Comparison of ENCODE assay signal across 18 cellular contexts in the genomic region with DNA sequence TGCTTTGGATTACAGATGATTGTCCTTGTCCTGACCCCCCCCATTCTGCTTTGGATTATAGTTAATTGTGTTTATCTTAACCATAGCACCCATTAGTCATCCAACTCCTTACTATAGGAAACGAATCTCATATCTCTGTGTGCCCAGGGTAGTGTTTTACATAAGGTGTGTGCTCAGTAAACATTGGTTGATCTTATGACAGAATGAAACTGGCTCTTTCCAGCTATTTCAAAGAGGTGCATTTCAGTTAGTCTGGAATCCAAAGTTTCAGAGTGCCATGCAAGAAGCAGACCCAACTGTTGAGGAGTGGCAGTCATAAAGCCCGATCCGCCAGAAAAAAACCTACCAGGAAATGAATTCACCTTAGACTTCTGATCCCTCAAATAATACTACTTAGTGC. TPM values are rescaled to one million over a fixed set of nuclear protein-coding genes. Genes with fewer than 3 reads are reported as not detected.
"Had no signal": no experiment of that assay in that cellular context is flagged by ENCODE, and none has a peak within 500 bp of the region (broad histone marks: within the 10 kb centered on the region; RNA-seq: fewer than 3 reads in every experiment).

No MANE protein-coding gene starts in this region.

- H3K27me3 ChIP-seq: brain microvascular endothelial cell, uterus had no signal

- H3K27ac ChIP-seq: brain microvascular endothelial cell, neural progenitor cell, parathyroid adenoma, thoracic aorta, uterus had no signal

- H3K9ac ChIP-seq: neural progenitor cell, parathyroid adenoma had no signal

- H3K27ac Mint-ChIP-seq: activated CD8-positive, alpha-beta memory T cell treated with anti-CD3 and anti-CD28 coated beads, Interleukin-2, amount 10 ng/mL, durations not matched to agents 7 days and 5 days; activated naive CD4-positive, alpha-beta T cell treated with anti-CD3 and anti-CD28 coated beads, Interleukin-2, amount 50 U/mL, for 72 hours; activated T-cell treated with anti-CD3 and anti-CD28 coated beads, Interleukin-2, amount 50 U/mL, for 24 hours; neural progenitor cell; stimulated activated naive CD8-positive, alpha-beta T cell treated with anti-CD3 and anti-CD28 coated beads, Interleukin-15, amount 100 ng/mL, for 72 hours; T-helper 2 cell treated with Interferon-gamma antibody and Interleukin-4, amounts not matched to agents 5 μg/mL and 100 μg/mL, for 36 hours had no signal

- H3K9me3 ChIP-seq: thoracic aorta, uterus had no signal

- DNase-seq: activated CD4-positive, alpha-beta T cell treated with anti-CD3 and anti-CD28 coated beads, Interleukin-2, amount 50 U/mL, for 48 hours; activated CD4-positive, CD25-positive, alpha-beta regulatory T cell treated with anti-CD3 and anti-CD28 coated beads, Interleukin-2, amount 50 U/mL, for 72 hours; activated CD8-positive, alpha-beta memory T cell treated with anti-CD3 and anti-CD28 coated beads, Interleukin-2, amount 10 ng/mL, durations not matched to agents 7 days and 5 days; activated effector memory CD4-positive, alpha-beta T cell treated with anti-CD3 and anti-CD28 coated beads, Interleukin-2, amount 50 U/mL, for 16 hours; activated T-cell treated with anti-CD3 and anti-CD28 coated beads, Interleukin-2, amount 50 U/mL, for 24 hours; amniotic stem cell; brain microvascular endothelial cell; cerebellar nuclear complex; left cardiac atrium; mammary epithelial cell; stimulated activated CD4-positive, alpha-beta T cell treated with anti-CD3 and anti-CD28 coated beads, Interleukin-4, amount 100 ng/mL, for 4 hours; stimulated activated naive CD8-positive, alpha-beta T cell treated with anti-CD3 and anti-CD28 coated beads, Interleukin-15, amount 100 ng/mL, for 72 hours; uterus had no signal

- H3K9me3 Mint-ChIP-seq: activated naive CD4-positive, alpha-beta T cell treated with anti-CD3 and anti-CD28 coated beads, Interleukin-2, amount 50 U/mL, for 72 hours; activated T-cell treated with anti-CD3 and anti-CD28 coated beads, Interleukin-2, amount 50 U/mL, for 24 hours; stimulated activated naive CD8-positive, alpha-beta T cell treated with anti-CD3 and anti-CD28 coated beads, Interleukin-15, amount 100 ng/mL, for 72 hours; T-helper 2 cell treated with Interferon-gamma antibody and Interleukin-4, amounts not matched to agents 5 μg/mL and 100 μg/mL, for 36 hours had no signal

- H3K4me3 Mint-ChIP-seq: activated CD8-positive, alpha-beta memory T cell treated with anti-CD3 and anti-CD28 coated beads, Interleukin-2, amount 10 ng/mL, durations not matched to agents 7 days and 5 days; activated T-cell treated with anti-CD3 and anti-CD28 coated beads, Interleukin-2, amount 50 U/mL, for 24 hours; neural progenitor cell; stimulated activated naive CD8-positive, alpha-beta T cell treated with anti-CD3 and anti-CD28 coated beads, Interleukin-15, amount 100 ng/mL, for 72 hours; T-helper 2 cell treated with Interferon-gamma antibody and Interleukin-4, amounts not matched to agents 5 μg/mL and 100 μg/mL, for 36 hours had no signal

- H3K36me3 ChIP-seq: brain microvascular endothelial cell, neural progenitor cell, thoracic aorta, uterus had no signal

- ATAC-seq: activated CD8-positive, alpha-beta memory T cell treated with anti-CD3 and anti-CD28 coated beads, Interleukin-2, amount 10 ng/mL, durations not matched to agents 7 days and 5 days; activated naive CD4-positive, alpha-beta T cell treated with anti-CD3 and anti-CD28 coated beads, Interleukin-2, amount 50 U/mL, for 72 hours; left cardiac atrium; stimulated activated naive CD8-positive, alpha-beta T cell treated with anti-CD3 and anti-CD28 coated beads, Interleukin-15, amount 100 ng/mL, for 72 hours had no signal

- H3K4me3 ChIP-seq: neural progenitor cell, thoracic aorta, uterus had no signal

- H3K4me1 ChIP-seq: uterus had no signal

RNA-seq across cellular contexts. Expression of a gene that starts 14.7 kb away (rescaled TPM):
- total RNA-seq: activated CD8-positive, alpha-beta memory T cell treated with anti-CD3 and anti-CD28 coated beads, Interleukin-2, amount 10 ng/mL, durations not matched to agents 7 days and 5 days had no signal
